In the genomic region with DNA sequence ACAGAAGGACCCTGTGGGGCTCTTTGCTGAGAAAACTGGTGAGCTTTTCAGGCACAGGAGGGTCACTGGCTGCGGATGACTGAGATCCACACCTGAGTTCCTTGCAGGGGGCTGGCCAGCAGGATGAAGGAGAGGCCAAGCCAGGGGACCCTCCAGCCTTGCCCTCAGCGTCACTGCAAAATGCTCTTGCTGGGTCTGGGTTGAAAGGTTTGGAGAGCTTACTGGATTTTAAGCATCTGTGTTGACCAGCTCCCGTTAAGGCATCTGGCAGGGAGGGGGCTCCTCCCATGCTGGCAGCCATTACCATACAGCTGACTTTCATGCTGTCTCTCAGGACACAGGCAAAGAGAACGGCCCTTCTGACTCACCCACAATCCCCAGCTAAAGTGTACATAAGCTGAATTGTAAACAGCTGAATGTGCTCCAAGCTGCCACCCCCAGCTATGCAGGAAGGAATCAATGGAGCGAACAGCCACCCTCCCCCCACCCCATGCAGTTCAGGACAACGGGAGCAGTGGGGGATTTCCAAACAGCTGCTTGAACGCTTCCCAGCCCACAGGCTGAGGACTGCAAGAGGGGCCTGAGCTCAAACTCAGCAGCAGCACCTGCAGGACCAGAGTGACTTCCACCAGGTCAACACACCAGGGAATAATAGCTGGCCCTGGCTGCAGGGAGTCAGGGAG, we compare ENCODE assay signal across 7 cellular contexts. TPM values are rescaled to one million over a fixed set of nuclear protein-coding genes. Genes with fewer than 3 reads are reported as not detected.
DNase-seq lines count a peak whose midpoint lies in the region; ATAC-seq, FAIRE-seq and TF ChIP-seq lines count a peak whose summit lies in the region.

No MANE protein-coding gene starts in this region.

- peak; percentile 54 for DNase-seq in HTR-8/SVneo (ENCODE audit: insufficient read length, low spot score)
- DNase-seq in MV-4-11 (lab: John Stamatoyannopoulos, UW), result no peak

- FAIRE-seq in HTR-8/SVneo (lab: Jason Lieb, UNC), result no peak

- ATAC-seq in esophagus mucosa, result peak; percentile 60
- ATAC-seq in GM21390 (IDR thresholded peaks at IDR 0.05; ENCODE audit: unreplicated experiment), result no peak
- no peak for ATAC-seq in GM21528 (IDR thresholded peaks at IDR 0.05; ENCODE audit: low FRiP score, unreplicated experiment)

- H3K27me3 ChIP-seq in muscle layer of colon (ENCODE audit: control insufficient read depth in 1 of 2, insufficient read depth in 2 of 2, low read length in 2 of 2), result no peaks in the 10 kb centered on the region

- peaks cover 94% of the 10 kb centered on the region for H3K4me1 ChIP-seq in muscle layer of colon (ENCODE audit: insufficient read depth, low read length)

- H3K4me3 ChIP-seq in muscle layer of colon (ENCODE audit: low read depth in 1 of 2, low read length in 2 of 2), result peak overlapping the region in 1 of 2 donors; percentile 34

- H3K9me3 ChIP-seq in muscle layer of colon (ENCODE audit: low read length), result no peaks in the 10 kb centered on the region

- peak overlapping the region; percentile 1 for H3K9ac ChIP-seq in muscle layer of colon (ENCODE audit: low read length)

- H3K36me3 ChIP-seq in muscle layer of colon (ENCODE audit: insufficient read depth, low read length), result no peaks in the 10 kb centered on the region

- H3K27ac ChIP-seq in muscle layer of colon (ENCODE audit: low read depth, low read length), result peak overlapping the region; percentile 40

TF ChIP-seq in PFSK-1, 5 proteins besides CTCF, POLR2A, EP300 and RAD21:
- TF ChIP-seq, protein P1, sequence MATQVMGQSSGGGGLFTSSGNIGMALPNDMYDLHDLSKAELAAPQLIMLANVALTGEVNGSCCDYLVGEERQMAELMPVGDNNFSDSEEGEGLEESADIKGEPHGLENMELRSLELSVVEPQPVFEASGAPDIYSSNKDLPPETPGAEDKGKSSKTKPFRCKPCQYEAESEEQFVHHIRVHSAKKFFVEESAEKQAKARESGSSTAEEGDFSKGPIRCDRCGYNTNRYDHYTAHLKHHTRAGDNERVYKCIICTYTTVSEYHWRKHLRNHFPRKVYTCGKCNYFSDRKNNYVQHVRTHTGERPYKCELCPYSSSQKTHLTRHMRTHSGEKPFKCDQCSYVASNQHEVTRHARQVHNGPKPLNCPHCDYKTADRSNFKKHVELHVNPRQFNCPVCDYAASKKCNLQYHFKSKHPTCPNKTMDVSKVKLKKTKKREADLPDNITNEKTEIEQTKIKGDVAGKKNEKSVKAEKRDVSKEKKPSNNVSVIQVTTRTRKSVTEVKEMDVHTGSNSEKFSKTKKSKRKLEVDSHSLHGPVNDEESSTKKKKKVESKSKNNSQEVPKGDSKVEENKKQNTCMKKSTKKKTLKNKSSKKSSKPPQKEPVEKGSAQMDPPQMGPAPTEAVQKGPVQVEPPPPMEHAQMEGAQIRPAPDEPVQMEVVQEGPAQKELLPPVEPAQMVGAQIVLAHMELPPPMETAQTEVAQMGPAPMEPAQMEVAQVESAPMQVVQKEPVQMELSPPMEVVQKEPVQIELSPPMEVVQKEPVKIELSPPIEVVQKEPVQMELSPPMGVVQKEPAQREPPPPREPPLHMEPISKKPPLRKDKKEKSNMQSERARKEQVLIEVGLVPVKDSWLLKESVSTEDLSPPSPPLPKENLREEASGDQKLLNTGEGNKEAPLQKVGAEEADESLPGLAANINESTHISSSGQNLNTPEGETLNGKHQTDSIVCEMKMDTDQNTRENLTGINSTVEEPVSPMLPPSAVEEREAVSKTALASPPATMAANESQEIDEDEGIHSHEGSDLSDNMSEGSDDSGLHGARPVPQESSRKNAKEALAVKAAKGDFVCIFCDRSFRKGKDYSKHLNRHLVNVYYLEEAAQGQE (IDR thresholded peaks at IDR 0.05; ENCODE audit: insufficient read depth in 1 of 2, low read depth in 2 of 2, low read length in 2 of 2), result peak; percentile 39 to 72; a peak in 3 of 4 replicates
- TF ChIP-seq FOXP2 (optimal IDR thresholded peaks at IDR 0.05; ENCODE audit: borderline replicate concordance, extremely low read depth, extremely low read length, insufficient read depth) (peak; percentile 100), POLR2AphosphoS5 (IDR thresholded peaks at IDR 0.05; ENCODE audit: low read depth, low read length) (no peak; the same call in 1 of the 2 replicates), SIN3A (IDR thresholded peaks at IDR 0.05; ENCODE audit: borderline replicate concordance, insufficient read depth, low read length) (peak; percentile 99), TAF1 (IDR thresholded peaks at IDR 0.05; ENCODE audit: borderline replicate concordance, insufficient read depth, low read length) (peak; percentile 60; the same call in 1 of the 2 replicates)

RNA-seq across cellular contexts. Expression of a gene that starts 21.3 kb away (rescaled TPM):
- not detected for polyA plus RNA-seq in PFSK-1 (2012; ENCODE audit: insufficient read length, low read depth)
- total RNA-seq in esophagus mucosa, result not detected
